In the genomic region with DNA sequence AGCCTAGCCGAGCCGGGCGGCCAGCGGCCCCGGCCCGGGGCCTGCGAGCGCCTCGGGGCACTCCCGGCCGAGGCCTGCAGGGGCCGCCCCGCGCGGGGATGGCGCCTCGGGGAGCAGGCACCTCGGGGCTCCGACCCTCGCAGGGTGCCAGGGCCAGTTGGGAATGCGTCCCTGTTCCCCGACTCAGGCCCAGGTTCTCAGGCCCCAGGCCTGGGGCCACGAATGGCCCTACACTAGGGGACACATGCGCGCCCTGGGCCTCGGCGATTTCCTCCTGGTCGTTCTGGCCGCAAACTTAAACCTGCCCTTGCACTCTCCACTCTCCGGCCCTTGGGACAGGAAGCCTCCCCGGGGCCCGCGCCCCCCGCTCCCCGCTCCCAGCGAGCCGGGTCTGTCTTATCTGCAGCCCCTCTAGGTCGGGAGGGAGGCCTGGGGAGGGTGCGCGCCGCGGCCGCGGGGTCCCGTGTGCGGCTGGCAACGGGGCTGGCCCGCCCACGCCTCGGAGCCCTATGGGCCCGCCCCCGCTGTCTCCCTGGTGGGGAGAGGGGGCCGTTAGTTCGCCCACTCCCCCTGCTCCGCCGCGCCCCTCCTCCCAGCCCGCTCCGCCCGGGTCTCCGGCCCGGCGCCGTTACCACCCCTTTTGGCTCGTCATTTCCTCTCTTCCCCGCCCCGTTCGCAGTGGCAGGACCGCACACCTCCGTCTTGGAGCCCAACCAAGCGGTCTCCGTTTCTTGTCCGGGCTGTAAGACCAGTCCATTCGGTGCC, we compare ENCODE assay signal across 8 cellular contexts. TPM values are rescaled to one million over a fixed set of nuclear protein-coding genes. Genes with fewer than 3 reads are reported as not detected.
DNase-seq lines count a peak whose midpoint lies in the region; TF ChIP-seq lines count a peak whose summit lies in the region.

No MANE protein-coding gene starts in this region.

- peak overlapping the region; percentile 85 for H3K4me2 ChIP-seq in SU-DHL-6 (ENCODE audit: low read depth, low read length, poor library complexity, severe bottlenecking)

- CTCF ChIA-PET in HEK293T (lab: Yijun Ruan, JAX) = no interaction called here

- intact Hi-C loops in transverse colon (cut with DNase I; ENCODE audit: low total_unique reads) = no loop called here

- in situ Hi-C loops in transverse colon (cut with MboI; ENCODE audit: low pct_ligation_motif_present in 1 of 4, low pct_unique_long_range_greater_than_20kb in 1 of 4, low sequenced_read_pairs in 3 of 4) = no loop called here

- POLR2A ChIA-PET in HEK293T (lab: Yijun Ruan, JAX) = interaction anchor here (0.8 to 1.2 kb wide), 7 partner anchors 10 to 246 kb away, joined by 3 to 8 read pairs (median 4); no protein-coding TSS in a partner anchor

- H3K9me2 ChIP-seq in SU-DHL-6 (replicated peaks; ENCODE audit: insufficient read depth, low read length) = no peaks in the 10 kb centered on the region

- TF ChIP-seq CTCF in GM06990 (IDR thresholded peaks at IDR 0.05; ENCODE audit: insufficient read depth, low read length, poor library complexity, severe bottlenecking) (peak; percentile 15), SU-DHL-6 (IDR thresholded peaks at IDR 0.05; ENCODE audit: insufficient read depth, low read length, poor library complexity, severe bottlenecking) (peak; percentile 32), cardiac muscle cell (IDR thresholded peaks at IDR 0.05; ENCODE audit: low read depth, low read length) (peak; percentile 34), transverse colon (IDR thresholded peaks at IDR 0.05) (peak; percentile 21 to 53 (median 43))

- H3K4me1 ChIP-seq in cardiac muscle cell (ENCODE audit: low read depth) (peaks cover 29% of the 10 kb centered on the region), transverse colon (peaks cover 18 to 57% (median 38%) of the 10 kb centered on the region in 4 donors)

- H3F3A ChIP-seq in SU-DHL-6 (ENCODE audit: insufficient read depth) = peaks cover 66% of the 10 kb centered on the region

- H3K27ac ChIP-seq in SU-DHL-6 (ENCODE audit: low read depth, low read length) = peak overlapping the region; percentile 90
- peak overlapping the region; percentile 99 for H3K27ac ChIP-seq in cardiac muscle cell
- peak overlapping the region; percentile 98 to 100 (median 99) for H3K27ac ChIP-seq in transverse colon

- peak overlapping the region; percentile 38 for H2AFZ ChIP-seq in SU-DHL-6 (ENCODE audit: low read depth, low read length, severe bottlenecking)

- H3K9me3 ChIP-seq in SU-DHL-6 (ENCODE audit: insufficient read depth, low read length) = no peaks in the 10 kb centered on the region
- H3K9me3 ChIP-seq in cardiac muscle cell (ENCODE audit: low read depth) = no peaks in the 10 kb centered on the region
- no peaks in the 10 kb centered on the region for H3K9me3 ChIP-seq in transverse colon

- no peaks in the 10 kb centered on the region for H4K20me1 ChIP-seq in SU-DHL-6 (ENCODE audit: low read depth, low read length)

- TF ChIP-seq POLR2A in transverse colon (IDR thresholded peaks at IDR 0.05) = peak; percentile 78

- 0 to 5% methylated on average over 4 to 36 of the region's 74 CpGs for WGBS in transverse colon (ENCODE audit: low coverage in 1 of 2), 2 donors

- H3K4me3 ChIP-seq in GM06990 (replicated peaks; ENCODE audit: low read depth, low read length) (peak overlapping the region; percentile 100), SU-DHL-6 (ENCODE audit: insufficient read depth, low read length, poor library complexity, severe bottlenecking) (peak overlapping the region; percentile 92), cardiac muscle cell (peak overlapping the region; percentile 83), transverse colon (peak overlapping the region; percentile 75 to 95 (median 85))

- peaks cover 53% of the 10 kb centered on the region for H3K79me2 ChIP-seq in SU-DHL-6 (ENCODE audit: insufficient read depth, low read length)

- H3K27me3 ChIP-seq in GM06990 (replicated peaks; ENCODE audit: control insufficient read depth, insufficient read depth, low read length) (no peaks in the 10 kb centered on the region), SU-DHL-6 (ENCODE audit: low read length) (no peaks in the 10 kb centered on the region), cardiac muscle cell (no peaks in the 10 kb centered on the region), transverse colon (no peaks in the 10 kb centered on the region)

- peaks cover 1% of the 10 kb centered on the region; the same call in 1 of the 2 replicates for H3K36me3 ChIP-seq in GM06990 (ENCODE audit: control insufficient read depth, insufficient read depth, low read length)
- H3K36me3 ChIP-seq in SU-DHL-6 (ENCODE audit: low read length) = peaks cover 12% of the 10 kb centered on the region
- no peaks in the 10 kb centered on the region for H3K36me3 ChIP-seq in cardiac muscle cell
- peaks cover 0 to 9% (median 3%) of the 10 kb centered on the region in 4 donors for H3K36me3 ChIP-seq in transverse colon

- no peak for TF ChIP-seq EP300 in transverse colon (IDR thresholded peaks at IDR 0.05; ENCODE audit: low read depth)

- DNase-seq in GM06990 (ENCODE audit: extremely low read depth, insufficient read length) (peak; percentile 88), HEK293T (ENCODE audit: extremely low spot score) (peak; percentile 70), NCI-H1048 (lab: John Stamatoyannopoulos, UW) (peak; percentile 53), cardiac muscle cell (ENCODE audit: low read depth in 1 of 2, low spot score in 1 of 2) (peak; percentile 88 to 93), pons (ENCODE audit: low spot score) (peak; percentile 77), transverse colon (peak; percentile 91)
- DNase-seq in activated naive CD8-positive, alpha-beta T cell treated with anti-CD3 and anti-CD28 coated beads, Interleukin-2, amount 50 U/mL, for 16 hours (ENCODE audit: low read depth, low spot score) = peak; percentile 47

- peak overlapping the region; percentile 98 for H3K9ac ChIP-seq in SU-DHL-6 (ENCODE audit: low read length)

TF ChIP-seq in HEK293T, 16 proteins besides CTCF, POLR2A, EP300 and RAD21:
- no peak for TF ChIP-seq ARNT (IDR thresholded peaks at IDR 0.05)
- no peak for TF ChIP-seq ELF4 (IDR thresholded peaks at IDR 0.05)
- TF ChIP-seq LEF1 (IDR thresholded peaks at IDR 0.05; ENCODE audit: borderline replicate concordance) = peak; percentile 49; the same call in 1 of the 2 replicates
- TF ChIP-seq SUZ12 (IDR thresholded peaks at IDR 0.05) = no peak

RNA-seq across cellular contexts. Expression of a gene that starts 0.6 kb away (rescaled TPM):
- total RNA-seq in cardiac muscle cell (9.8 and 14.4 TPM in 2 replicates), transverse colon (10 to 100 TPM; 11.1 to 64.3 (median 20.9) TPM)
- polyA plus RNA-seq in cardiac muscle cell = 8.0 and 14.5 TPM in 2 replicates

RNA-seq across cellular contexts. Expression of a gene that starts 1.2 kb away (rescaled TPM):
- 22.4 and 27.5 TPM in 2 replicates for total RNA-seq in cardiac muscle cell
- 56.3 and 80.0 TPM in 2 replicates for polyA plus RNA-seq in cardiac muscle cell
- 10 to 100 TPM in 2 of 4 donors, 1 to 10 TPM in 2; 1.4 to 27.6 (median 13.7) TPM for total RNA-seq in transverse colon

RNA-seq across cellular contexts. Expression of a gene that starts 20.4 kb away (rescaled TPM):
- total RNA-seq in cardiac muscle cell (135 and 172 TPM in 2 replicates), transverse colon (not detected)
- 107 and 156 TPM in 2 replicates for polyA plus RNA-seq in cardiac muscle cell

RNA-seq across cellular contexts. Expression of a gene that starts 31.1 kb away (rescaled TPM):
- not detected in 2 replicates for total RNA-seq in cardiac muscle cell
- polyA plus RNA-seq in cardiac muscle cell = not detected in 2 replicates
- total RNA-seq in transverse colon = not detected

RNA-seq across cellular contexts. Expression of a gene that starts 34.4 kb away (rescaled TPM):
- total RNA-seq in cardiac muscle cell (7.6 and 13.9 TPM in 2 replicates), transverse colon (1 to 10 TPM in 3 of 4 donors, not detected in 1; 2.5 to 8.4 (median 4.4) TPM)
- 3.3 and 5.3 TPM in 2 replicates for polyA plus RNA-seq in cardiac muscle cell

Comparison
In these comparisons a context has a peak if more than half of its experiments do, and no peak if none do; other contexts are left out.
1. Peak in every context shown above with its lines: DNase-seq, H3K4me3 ChIP-seq and H3K27ac ChIP-seq.
2. RNA of a gene that starts 20.4 kb away (total RNA-seq): 135 to 172 TPM in cardiac muscle cell; not detected in transverse colon; every median in the first group is over 100 times any median in the second.